Comparison of ENCODE assay signal across 1 cellular context in genomic region chr2:158726906-158727592, GRCh38.
TF ChIP-seq lines count a peak whose summit lies in the region.

No MANE protein-coding gene starts in this region.

TF ChIP-seq in HepG2, 621 proteins besides CTCF, POLR2A, EP300 and RAD21 (continued from another document):
- TF ChIP-seq, protein P1, sequence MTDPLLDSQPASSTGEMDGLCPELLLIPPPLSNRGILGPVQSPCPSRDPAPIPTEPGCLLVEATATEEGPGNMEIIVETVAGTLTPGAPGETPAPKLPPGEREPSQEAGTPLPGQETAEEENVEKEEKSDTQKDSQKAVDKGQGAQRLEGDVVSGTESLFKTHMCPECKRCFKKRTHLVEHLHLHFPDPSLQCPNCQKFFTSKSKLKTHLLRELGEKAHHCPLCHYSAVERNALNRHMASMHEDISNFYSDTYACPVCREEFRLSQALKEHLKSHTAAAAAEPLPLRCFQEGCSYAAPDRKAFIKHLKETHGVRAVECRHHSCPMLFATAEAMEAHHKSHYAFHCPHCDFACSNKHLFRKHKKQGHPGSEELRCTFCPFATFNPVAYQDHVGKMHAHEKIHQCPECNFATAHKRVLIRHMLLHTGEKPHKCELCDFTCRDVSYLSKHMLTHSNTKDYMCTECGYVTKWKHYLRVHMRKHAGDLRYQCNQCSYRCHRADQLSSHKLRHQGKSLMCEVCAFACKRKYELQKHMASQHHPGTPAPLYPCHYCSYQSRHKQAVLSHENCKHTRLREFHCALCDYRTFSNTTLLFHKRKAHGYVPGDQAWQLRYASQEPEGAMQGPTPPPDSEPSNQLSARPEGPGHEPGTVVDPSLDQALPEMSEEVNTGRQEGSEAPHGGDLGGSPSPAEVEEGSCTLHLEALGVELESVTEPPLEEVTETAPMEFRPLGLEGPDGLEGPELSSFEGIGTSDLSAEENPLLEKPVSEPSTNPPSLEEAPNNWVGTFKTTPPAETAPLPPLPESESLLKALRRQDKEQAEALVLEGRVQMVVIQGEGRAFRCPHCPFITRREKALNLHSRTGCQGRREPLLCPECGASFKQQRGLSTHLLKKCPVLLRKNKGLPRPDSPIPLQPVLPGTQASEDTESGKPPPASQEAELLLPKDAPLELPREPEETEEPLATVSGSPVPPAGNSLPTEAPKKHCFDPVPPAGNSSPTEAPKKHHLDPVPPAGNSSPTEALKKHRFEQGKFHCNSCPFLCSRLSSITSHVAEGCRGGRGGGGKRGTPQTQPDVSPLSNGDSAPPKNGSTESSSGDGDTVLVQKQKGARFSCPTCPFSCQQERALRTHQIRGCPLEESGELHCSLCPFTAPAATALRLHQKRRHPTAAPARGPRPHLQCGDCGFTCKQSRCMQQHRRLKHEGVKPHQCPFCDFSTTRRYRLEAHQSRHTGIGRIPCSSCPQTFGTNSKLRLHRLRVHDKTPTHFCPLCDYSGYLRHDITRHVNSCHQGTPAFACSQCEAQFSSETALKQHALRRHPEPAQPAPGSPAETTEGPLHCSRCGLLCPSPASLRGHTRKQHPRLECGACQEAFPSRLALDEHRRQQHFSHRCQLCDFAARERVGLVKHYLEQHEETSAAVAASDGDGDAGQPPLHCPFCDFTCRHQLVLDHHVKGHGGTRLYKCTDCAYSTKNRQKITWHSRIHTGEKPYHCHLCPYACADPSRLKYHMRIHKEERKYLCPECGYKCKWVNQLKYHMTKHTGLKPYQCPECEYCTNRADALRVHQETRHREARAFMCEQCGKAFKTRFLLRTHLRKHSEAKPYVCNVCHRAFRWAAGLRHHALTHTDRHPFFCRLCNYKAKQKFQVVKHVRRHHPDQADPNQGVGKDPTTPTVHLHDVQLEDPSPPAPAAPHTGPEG (CRISPR knock-in tag; IDR thresholded peaks at IDR 0.05) = no peak
- TF ChIP-seq HNF4A (CRISPR knock-in tag; IDR thresholded peaks at IDR 0.05) (peak; percentile 16; the same call in 1 of the 2 replicates), MTF2 (CRISPR knock-in tag; IDR thresholded peaks at IDR 0.05; ENCODE audit: borderline replicate concordance) (0 out of 2 replicates have a peak, but pooled peaks have one; percentile 70)
- TF ChIP-seq, protein P2, sequence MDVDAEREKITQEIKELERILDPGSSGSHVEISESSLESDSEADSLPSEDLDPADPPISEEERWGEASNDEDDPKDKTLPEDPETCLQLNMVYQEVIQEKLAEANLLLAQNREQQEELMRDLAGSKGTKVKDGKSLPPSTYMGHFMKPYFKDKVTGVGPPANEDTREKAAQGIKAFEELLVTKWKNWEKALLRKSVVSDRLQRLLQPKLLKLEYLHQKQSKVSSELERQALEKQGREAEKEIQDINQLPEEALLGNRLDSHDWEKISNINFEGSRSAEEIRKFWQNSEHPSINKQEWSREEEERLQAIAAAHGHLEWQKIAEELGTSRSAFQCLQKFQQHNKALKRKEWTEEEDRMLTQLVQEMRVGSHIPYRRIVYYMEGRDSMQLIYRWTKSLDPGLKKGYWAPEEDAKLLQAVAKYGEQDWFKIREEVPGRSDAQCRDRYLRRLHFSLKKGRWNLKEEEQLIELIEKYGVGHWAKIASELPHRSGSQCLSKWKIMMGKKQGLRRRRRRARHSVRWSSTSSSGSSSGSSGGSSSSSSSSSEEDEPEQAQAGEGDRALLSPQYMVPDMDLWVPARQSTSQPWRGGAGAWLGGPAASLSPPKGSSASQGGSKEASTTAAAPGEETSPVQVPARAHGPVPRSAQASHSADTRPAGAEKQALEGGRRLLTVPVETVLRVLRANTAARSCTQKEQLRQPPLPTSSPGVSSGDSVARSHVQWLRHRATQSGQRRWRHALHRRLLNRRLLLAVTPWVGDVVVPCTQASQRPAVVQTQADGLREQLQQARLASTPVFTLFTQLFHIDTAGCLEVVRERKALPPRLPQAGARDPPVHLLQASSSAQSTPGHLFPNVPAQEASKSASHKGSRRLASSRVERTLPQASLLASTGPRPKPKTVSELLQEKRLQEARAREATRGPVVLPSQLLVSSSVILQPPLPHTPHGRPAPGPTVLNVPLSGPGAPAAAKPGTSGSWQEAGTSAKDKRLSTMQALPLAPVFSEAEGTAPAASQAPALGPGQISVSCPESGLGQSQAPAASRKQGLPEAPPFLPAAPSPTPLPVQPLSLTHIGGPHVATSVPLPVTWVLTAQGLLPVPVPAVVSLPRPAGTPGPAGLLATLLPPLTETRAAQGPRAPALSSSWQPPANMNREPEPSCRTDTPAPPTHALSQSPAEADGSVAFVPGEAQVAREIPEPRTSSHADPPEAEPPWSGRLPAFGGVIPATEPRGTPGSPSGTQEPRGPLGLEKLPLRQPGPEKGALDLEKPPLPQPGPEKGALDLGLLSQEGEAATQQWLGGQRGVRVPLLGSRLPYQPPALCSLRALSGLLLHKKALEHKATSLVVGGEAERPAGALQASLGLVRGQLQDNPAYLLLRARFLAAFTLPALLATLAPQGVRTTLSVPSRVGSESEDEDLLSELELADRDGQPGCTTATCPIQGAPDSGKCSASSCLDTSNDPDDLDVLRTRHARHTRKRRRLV (CRISPR knock-in tag; IDR thresholded peaks at IDR 0.05) = no peak
